Comparison of ENCODE assay signal across 9 cellular contexts in genomic region chr19:39677931-39678889, GRCh38. TPM values are rescaled to one million over a fixed set of nuclear protein-coding genes. Genes with fewer than 3 reads are reported as not detected.
DNase-seq lines count a peak whose midpoint lies in the region; ATAC-seq and TF ChIP-seq lines count a peak whose summit lies in the region.
"Had no signal": no experiment of that assay in that cellular context is flagged by ENCODE, and none has a peak within 500 bp of the region (broad histone marks: within the 10 kb centered on the region; RNA-seq: fewer than 3 reads in every experiment).

No MANE protein-coding gene starts in this region.

- H3K4me2 ChIP-seq in BLaER1 treated with 17β-estradiol and CSF1 and Interleukin-3, amounts not matched to agents 10 nM and 100 nM, result peak overlapping the region in 10 of 11 experiments; percentile 17 to 68 (median 58); a peak in 17 of 22 replicates

- intact Hi-C loops in left ventricle myocardium superior (cut with micrococcal nuclease), result no loop called here

- no peaks in the 10 kb centered on the region for H3K4me1 Mint-ChIP-seq in HFFc6 (ENCODE audit: low read depth)

- no peaks in the 10 kb centered on the region for H3K9me3 Mint-ChIP-seq in HFFc6

- H3K27me3 ChIP-seq in BLaER1 treated with 17β-estradiol and CSF1 and Interleukin-3, amounts not matched to agents 10 nM and 100 nM, result no peaks in the 10 kb centered on the region
- H3K27me3 ChIP-seq in RWPE2 (ENCODE audit: insufficient read depth, poor library complexity, severe bottlenecking), result no peaks in the 10 kb centered on the region

- peak overlapping the region in 5 of 11 experiments; percentile 3 to 47 (median 19); a peak in 4 of 22 replicates for H3K27ac ChIP-seq in BLaER1 treated with 17β-estradiol and CSF1 and Interleukin-3, amounts not matched to agents 10 nM and 100 nM
- no peak overlapping the region for H3K27ac ChIP-seq in RWPE2 (ENCODE audit: poor library complexity, severe bottlenecking)

- peaks cover 6% of the 10 kb centered on the region for H3K27me3 Mint-ChIP-seq in HFFc6 (ENCODE audit: insufficient read depth)

- ATAC-seq in RWPE2 (ENCODE audit: low read depth) (peak; percentile 95), left ventricle myocardium superior (peak; percentile 84)

- H3K4me3 Mint-ChIP-seq in HFFc6, result peak overlapping the region; percentile 16; the same call in 1 of the 2 replicates

- H3K36me3 ChIP-seq in BLaER1 treated with 17β-estradiol and CSF1 and Interleukin-3, amounts not matched to agents 10 nM and 100 nM, result no peaks in the 10 kb centered on the region
- no peaks in the 10 kb centered on the region for H3K36me3 ChIP-seq in RWPE2 (ENCODE audit: low read depth)
- H3K36me3 ChIP-seq: HAP-1 had no signal

- no peaks in the 10 kb centered on the region for H3K9me3 ChIP-seq in BLaER1 treated with 17β-estradiol and CSF1 and Interleukin-3, amounts not matched to agents 10 nM and 100 nM (replicated peaks in 1 of 11)
- H3K9me3 ChIP-seq in RWPE2 (ENCODE audit: severe bottlenecking), result no peaks in the 10 kb centered on the region
- H3K9me3 ChIP-seq: HAP-1 had no signal

- TF ChIP-seq CTCF in HFFc6 (IDR thresholded peaks at IDR 0.05) (no peak), RWPE2 (IDR thresholded peaks at IDR 0.05; ENCODE audit: poor library complexity, severe bottlenecking) (no peak)

- H4K20me1 ChIP-seq in BLaER1 treated with 17β-estradiol and CSF1 and Interleukin-3, amounts not matched to agents 10 nM and 100 nM, result no peaks in the 10 kb centered on the region

- H3K36me3 Mint-ChIP-seq in HFFc6 (ENCODE audit: low read depth), result no peaks in the 10 kb centered on the region

- no peak for DNase-seq in HFFc6
- no peak for DNase-seq in RWPE2 (ENCODE audit: low spot score)
- no peak for DNase-seq in left ventricle myocardium superior
- no peak for DNase-seq in NCI-H82 (lab: John Stamatoyannopoulos, UW)
- no peak for DNase-seq in cerebellum (ENCODE audit: low spot score)
- no peak for DNase-seq in ecto neural progenitor cell (ENCODE audit: low spot score)
- no peak for DNase-seq in central memory CD4-positive, alpha-beta T cell

- H3K4me3 ChIP-seq in BLaER1 treated with 17β-estradiol and CSF1 and Interleukin-3, amounts not matched to agents 10 nM and 100 nM, result no peak overlapping the region
- no peak overlapping the region for H3K4me3 ChIP-seq in RWPE2 (ENCODE audit: severe bottlenecking)
- H3K4me3 ChIP-seq: HAP-1 had no signal

- peaks cover 9 to 35% (median 26%) of the 10 kb centered on the region in 10 experiments; a peak in 19 of 20 replicates for H3K4me1 ChIP-seq in BLaER1 treated with 17β-estradiol and CSF1 and Interleukin-3, amounts not matched to agents 10 nM and 100 nM
- H3K4me1 ChIP-seq in RWPE2 (ENCODE audit: insufficient read depth, poor library complexity, severe bottlenecking), result no peaks in the 10 kb centered on the region
- H3K4me1 ChIP-seq: HAP-1 had no signal

- H3K9ac ChIP-seq in BLaER1 treated with 17β-estradiol and CSF1 and Interleukin-3, amounts not matched to agents 10 nM and 100 nM, result no peak overlapping the region

- H3K27ac Mint-ChIP-seq in HFFc6, result no peak overlapping the region

RNA-seq across cellular contexts. Expression of gene LGALS16, which starts 22.5 kb away (rescaled TPM):
- not detected for total RNA-seq in HFFc6 (2021; fragmentation: NEBNext Ultra II Directional; extraction: Animal tissue kit (Norgen Biotek cat#: 25700))
- not detected for total RNA-seq in left ventricle myocardium superior
- not detected for total RNA-seq in cerebellum

RNA-seq across cellular contexts. Expression of gene LGALS14, which starts 26.1 kb away (rescaled TPM):
- total RNA-seq in HFFc6 (2021; fragmentation: NEBNext Ultra II Directional; extraction: Animal tissue kit (Norgen Biotek cat#: 25700)), result not detected
- total RNA-seq in left ventricle myocardium superior (not detected), cerebellum (not detected)

RNA-seq across cellular contexts. Expression of gene CLC, which starts 59.6 kb away (rescaled TPM):
- total RNA-seq in HFFc6 (2021; fragmentation: NEBNext Ultra II Directional; extraction: Animal tissue kit (Norgen Biotek cat#: 25700)), result not detected
- not detected for total RNA-seq in left ventricle myocardium superior
- not detected for total RNA-seq in cerebellum
